ENCODE assay signal across 1 cellular context in genomic region chrX:54808605-54809483, GRCh38.
TF ChIP-seq lines count a peak whose summit lies in the region.

No MANE protein-coding gene starts in this region.

TF ChIP-seq in K562, 482 proteins besides CTCF, POLR2A, EP300 and RAD21 (continued from another document and continues in another):
- TF ChIP-seq PREB (CRISPR knock-in tag; IDR thresholded peaks at IDR 0.05) (no peak), SMARCA5 (IDR thresholded peaks at IDR 0.05) (no peak), MYBL2 (IDR thresholded peaks at IDR 0.05; ENCODE audit: low read depth) (no peak), MYBL2 (CRISPR knock-in tag; IDR thresholded peaks at IDR 0.05; ENCODE audit: borderline replicate concordance) (no peak), ELF4 (CRISPR knock-in tag; IDR thresholded peaks at IDR 0.05) (no peak), SIN3B (IDR thresholded peaks at IDR 0.05; ENCODE audit: low read depth) (no peak), IRF1 (CRISPR knock-in tag; IDR thresholded peaks at IDR 0.05; ENCODE audit: borderline replicate concordance) (no peak), SP1 (CRISPR knock-in tag; IDR thresholded peaks at IDR 0.05) (peak; percentile 54), SRSF3 (IDR thresholded peaks at IDR 0.05; ENCODE audit: insufficient read depth, low read length) (no peak), SREBF1 (IDR thresholded peaks at IDR 0.05; ENCODE audit: borderline replicate concordance, low read depth, low read length) (no peak), NFIC (IDR thresholded peaks at IDR 0.05) (peak; percentile 67), ZNF76 (CRISPR knock-in tag; IDR thresholded peaks at IDR 0.05; ENCODE audit: borderline replicate concordance) (no peak), LEF1 (IDR thresholded peaks at IDR 0.05) (peak; percentile 72), ZZZ3 (IDR thresholded peaks at IDR 0.05) (no peak), RBBP5 (IDR thresholded peaks at IDR 0.05; ENCODE audit: borderline replicate concordance, insufficient read depth, low read length, poor library complexity, severe bottlenecking) (no peak), PURB (CRISPR knock-in tag; IDR thresholded peaks at IDR 0.05; ENCODE audit: low read depth) (no peak), NCOA6 (IDR thresholded peaks at IDR 0.05) (no peak), VEZF1 (CRISPR knock-in tag; IDR thresholded peaks at IDR 0.05) (peak; percentile 57), ZNF511 (CRISPR knock-in tag; IDR thresholded peaks at IDR 0.05) (no peak), RBFOX2 (IDR thresholded peaks at IDR 0.05; ENCODE audit: low read depth, low read length) (peak; percentile 62), RBM14 (IDR thresholded peaks at IDR 0.05; ENCODE audit: borderline replicate concordance, insufficient read depth, low read depth, low read length) (no peak), MAZ (CRISPR knock-in tag; conservative IDR thresholded peaks at IDR 0.05 in 1 of 2, IDR thresholded peaks at IDR 0.05 in 1 of 2) (peak in 1 of 2 experiments; percentile 78; a peak in 2 of 4 replicates), EWSR1 (IDR thresholded peaks at IDR 0.05; ENCODE audit: borderline replicate concordance, low read depth, partially characterized antibody) (no peak), BHLHE40 (IDR thresholded peaks at IDR 0.05; ENCODE audit: low read length) (peak; percentile 93), MAFF (IDR thresholded peaks at IDR 0.05; ENCODE audit: low read length) (no peak), TBL1XR1 (IDR thresholded peaks at IDR 0.05; ENCODE audit: low read length in 2 of 2) (no peak), ZNF740 (CRISPR knock-in tag; IDR thresholded peaks at IDR 0.05) (peak; percentile 85), ZNF740 (tag; IDR thresholded peaks at IDR 0.05) (peak in 1 of 2 experiments; percentile 66; a peak in 2 of 4 replicates), NBN (IDR thresholded peaks at IDR 0.05; ENCODE audit: low read depth) (no peak), JUN (IDR thresholded peaks at IDR 0.05; ENCODE audit: borderline replicate concordance, low read depth, low read length) (no peak), JUN (CRISPR knock-in tag; IDR thresholded peaks at IDR 0.05; ENCODE audit: borderline replicate concordance) (no peak), MEIS2 (IDR thresholded peaks at IDR 0.05; ENCODE audit: partially characterized antibody) (peak; percentile 92), ZNF24 (IDR thresholded peaks at IDR 0.05) (no peak), ZBTB7A (IDR thresholded peaks at IDR 0.05; ENCODE audit: borderline replicate concordance, control insufficient read depth, low read depth, low read length) (peak; percentile 36; the same call in 1 of the 2 replicates), USF1 (CRISPR knock-in tag; IDR thresholded peaks at IDR 0.05) (0 out of 2 replicates have a peak, but pooled peaks have one; percentile 10), SOX6 (IDR thresholded peaks at IDR 0.05) (no peak), GATAD2A (IDR thresholded peaks at IDR 0.05) (no peak), TEAD4 (IDR thresholded peaks at IDR 0.05; ENCODE audit: low read length) (no peak), TEAD4 (CRISPR knock-in tag; IDR thresholded peaks at IDR 0.05; ENCODE audit: borderline replicate concordance) (no peak), POLR2G (IDR thresholded peaks at IDR 0.05; ENCODE audit: low read depth, low read length) (peak; percentile 43), CREB3L1 (IDR thresholded peaks at IDR 0.05; ENCODE audit: borderline replicate concordance, low read depth) (peak; percentile 65), ZNF217 (CRISPR knock-in tag; IDR thresholded peaks at IDR 0.05) (no peak), POLR3A (IDR thresholded peaks at IDR 0.05; ENCODE audit: borderline replicate concordance, extremely low read depth, insufficient read depth, insufficient read length) (no peak), NRF1 (conservative IDR thresholded peaks at IDR 0.05 in 1 of 2, IDR thresholded peaks at IDR 0.05 in 1 of 2) (peak; percentile 98 to 99), BDP1 (IDR thresholded peaks at IDR 0.05; ENCODE audit: insufficient read depth, insufficient read length) (no peak), ZBTB11 (CRISPR knock-in tag; IDR thresholded peaks at IDR 0.05) (no peak), CBFA2T2 (conservative IDR thresholded peaks at IDR 0.05) (no peak), SNRNP70 (optimal IDR thresholded peaks at IDR 0.05; ENCODE audit: low read depth, low read length) (no peak), PML (IDR thresholded peaks at IDR 0.05; ENCODE audit: low read length) (no peak), FOXA3 (CRISPR knock-in tag; conservative IDR thresholded peaks at IDR 0.05 in 1 of 2, IDR thresholded peaks at IDR 0.05 in 1 of 2) (no peak), KLF6 (CRISPR knock-in tag; IDR thresholded peaks at IDR 0.05; ENCODE audit: borderline replicate concordance) (no peak), ZEB2 (IDR thresholded peaks at IDR 0.05) (no peak), NCOA4 (IDR thresholded peaks at IDR 0.05; ENCODE audit: partially characterized antibody) (no peak), POLR2B (IDR thresholded peaks at IDR 0.05; ENCODE audit: low read depth, partially characterized antibody) (peak; percentile 72), TCF7 (IDR thresholded peaks at IDR 0.05; ENCODE audit: borderline replicate concordance) (peak; percentile 94), MNT (conservative IDR thresholded peaks at IDR 0.05) (peak in 1 of 2 experiments; percentile 35; a peak in 2 of 4 replicates), ZBTB2 (IDR thresholded peaks at IDR 0.05) (peak; percentile 99), TAF7 (tag; IDR thresholded peaks at IDR 0.05) (no peak), EP400 (IDR thresholded peaks at IDR 0.05) (peak; percentile 34; the same call in 1 of the 2 replicates)
